ENCODE assay signal across 14 cellular contexts in genomic region chr18:26654173-26655009, GRCh38.
DNase-seq lines count a peak whose midpoint lies in the region; ATAC-seq and TF ChIP-seq lines count a peak whose summit lies in the region.
"Had no signal": no experiment of that assay in that cellular context is flagged by ENCODE, and none has a peak within 500 bp of the region (broad histone marks: within the 10 kb centered on the region; RNA-seq: fewer than 3 reads in every experiment).

No MANE protein-coding gene starts in this region.

- H3K27ac ChIP-seq in breast epithelium (peak overlapping the region; percentile 92 to 94), angular gyrus (ENCODE audit: low read depth, low read length) (peak overlapping the region; percentile 77)

- no peak for DNase-seq in breast epithelium (ENCODE audit: low spot score in 2 of 2)
- no peak for DNase-seq in MCF 10A (ENCODE audit: unreplicated experiment)
- DNase-seq in medulla oblongata (ENCODE audit: extremely low spot score) = peak; percentile 59
- no peak for DNase-seq in type B pancreatic cell (ENCODE audit: extremely low spot score, unreplicated experiment)
- DNase-seq in activated naive CD4-positive, alpha-beta T cell treated with anti-CD3 and anti-CD28 coated beads, Interleukin-2, amount 50 U/mL, for 16 hours = no peak
- DNase-seq in activated CD4-positive, alpha-beta T cell treated with anti-CD3 and anti-CD28 coated beads, Interleukin-2, amount 10 ng/mL, durations not matched to agents 24 days and 14 days = no peak
- DNase-seq: activated CD4-positive, alpha-beta T cell treated with anti-CD3 and anti-CD28 coated beads for 4 hours; activated effector memory CD4-positive, alpha-beta T cell treated with Interleukin-2 at 50 U/mL for 16 hours; erythroblast; H7; trophoblast cell had no signal

- no peak overlapping the region for H3K4me3 Mint-ChIP-seq in MCF 10A (ENCODE audit: unreplicated experiment)
- peak overlapping the region; percentile 89 for H3K4me3 Mint-ChIP-seq in type B pancreatic cell
- no peak overlapping the region for H3K4me3 Mint-ChIP-seq in activated CD4-positive, alpha-beta T cell treated with anti-CD3 and anti-CD28 coated beads, Interleukin-2, amount 10 ng/mL, durations not matched to agents 24 days and 14 days

- no peaks in the 10 kb centered on the region for H3K4me1 ChIP-seq in breast epithelium

- H3K4me3 ChIP-seq in breast epithelium = peak overlapping the region in 2 of 3 donors; percentile 78 to 88
- H3K4me3 ChIP-seq: skin epidermis had no signal

- no peaks in the 10 kb centered on the region for H3K36me3 Mint-ChIP-seq in MCF 10A (ENCODE audit: insufficient read depth, unreplicated experiment)
- peaks cover 3% of the 10 kb centered on the region for H3K36me3 Mint-ChIP-seq in type B pancreatic cell
- peaks cover 3% of the 10 kb centered on the region for H3K36me3 Mint-ChIP-seq in activated CD4-positive, alpha-beta T cell treated with anti-CD3 and anti-CD28 coated beads, Interleukin-2, amount 10 ng/mL, durations not matched to agents 24 days and 14 days (ENCODE audit: low read depth)

- H3K4me1 Mint-ChIP-seq in MCF 10A (ENCODE audit: insufficient read depth, unreplicated experiment) = peaks cover 14% of the 10 kb centered on the region
- H3K4me1 Mint-ChIP-seq in type B pancreatic cell (ENCODE audit: unreplicated experiment) = peaks cover 62% of the 10 kb centered on the region
- H3K4me1 Mint-ChIP-seq in activated CD4-positive, alpha-beta T cell treated with anti-CD3 and anti-CD28 coated beads, Interleukin-2, amount 10 ng/mL, durations not matched to agents 24 days and 14 days = peaks cover 13% of the 10 kb centered on the region

- no peak for ATAC-seq in GM19397 (IDR thresholded peaks at IDR 0.05; ENCODE audit: unreplicated experiment)

- H3K27me3 Mint-ChIP-seq in MCF 10A (ENCODE audit: insufficient read depth, unreplicated experiment) = peaks cover 15% of the 10 kb centered on the region
- peaks cover 19% of the 10 kb centered on the region for H3K27me3 Mint-ChIP-seq in type B pancreatic cell
- peaks cover 83% of the 10 kb centered on the region for H3K27me3 Mint-ChIP-seq in activated CD4-positive, alpha-beta T cell treated with anti-CD3 and anti-CD28 coated beads, Interleukin-2, amount 10 ng/mL, durations not matched to agents 24 days and 14 days

- TF ChIP-seq POLR2A in breast epithelium (IDR thresholded peaks at IDR 0.05) = no peak

- no TSS peak for BruUV-seq in MCF 10A (replicated peaks; lab: Mats Ljungman, UMichigan)

- H3K9me3 ChIP-seq in breast epithelium = no peaks in the 10 kb centered on the region

- POLR2A ChIA-PET in MCF 10A (lab: Yijun Ruan, JAX) = interaction anchor here (0.7 to 1.1 kb wide), 2 partner anchors 111 to 1424 kb away, joined by 3 read pairs; no protein-coding TSS in a partner anchor

- TF ChIP-seq CTCF in breast epithelium (IDR thresholded peaks at IDR 0.05) (no peak), MCF 10A (IDR thresholded peaks at IDR 0.05; ENCODE audit: unreplicated experiment) (no peak), type B pancreatic cell (conservative IDR thresholded peaks at IDR 0.05) (no peak)

- CTCF ChIA-PET in MCF 10A (lab: Yijun Ruan, JAX) = interaction anchor here (0.6 to 1.7 kb wide), 7 partner anchors 33 to 348 kb away, joined by 3 to 10 read pairs (median 4); no protein-coding TSS in a partner anchor

- no peak overlapping the region for H3K27ac Mint-ChIP-seq in MCF 10A (ENCODE audit: low read depth, unreplicated experiment)
- H3K27ac Mint-ChIP-seq in type B pancreatic cell = peak overlapping the region; percentile 82
- no peak overlapping the region for H3K27ac Mint-ChIP-seq in activated CD4-positive, alpha-beta T cell treated with anti-CD3 and anti-CD28 coated beads, Interleukin-2, amount 10 ng/mL, durations not matched to agents 24 days and 14 days

- H3K27me3 ChIP-seq in breast epithelium = no peaks in the 10 kb centered on the region

- H3K9me3 Mint-ChIP-seq in MCF 10A (ENCODE audit: unreplicated experiment) (no peaks in the 10 kb centered on the region), type B pancreatic cell (no peaks in the 10 kb centered on the region)
- H3K9me3 Mint-ChIP-seq in activated CD4-positive, alpha-beta T cell treated with anti-CD3 and anti-CD28 coated beads, Interleukin-2, amount 10 ng/mL, durations not matched to agents 24 days and 14 days = no peaks in the 10 kb centered on the region

- no peaks in the 10 kb centered on the region for H3K36me3 ChIP-seq in breast epithelium

- intact Hi-C loops in breast epithelium (cut with DNase I; ENCODE audit: low total_unique reads) = loop anchor here (10.0 kb wide), 1 partner anchor 580 kb away; no protein-coding TSS in a partner anchor
- intact Hi-C loops in MCF 10A (cut with micrococcal nuclease) = loop anchor here (10.0 kb wide), 1 partner anchor 310 kb away; no protein-coding TSS in a partner anchor
- intact Hi-C loops in activated CD4-positive, alpha-beta T cell treated with anti-CD3 and anti-CD28 coated beads, Interleukin-2, amount 10 ng/mL, durations not matched to agents 24 days and 14 days (cut with micrococcal nuclease) = loop anchor here (5.0 kb wide), 3 partner anchors 102 to 1307 kb away; no protein-coding TSS in a partner anchor
